28 cellular contexts compared by ENCODE assay signal in genomic region chr2:28497206-28497605, GRCh38.
"Had no signal": no experiment of that assay in that cellular context is flagged by ENCODE, and none has a peak within 500 bp of the region (broad histone marks: within the 10 kb centered on the region; RNA-seq: fewer than 3 reads in every experiment).

No MANE protein-coding gene starts in this region.

- H3K4me3 ChIP-seq: colonic mucosa, esophagus squamous epithelium, gastrocnemius medialis, heart right ventricle, left lung, lower lobe of right lung, mucosa of descending colon had no signal

- H3K4me3 Mint-ChIP-seq: dendritic cell treated with granulocyte-macrophage colony-stimulating factor and Interleukin-4, amounts not matched to agents 40 ng/mL and 50 ng/mL, for 4 days; effector memory CD8-positive, alpha-beta T cell; endodermal cell; immature natural killer cell; mesothelial cell of epicardium had no signal

- H3K4me1 ChIP-seq: colonic mucosa, esophagus squamous epithelium, gastrocnemius medialis, heart right ventricle, left lung, lower lobe of right lung had no signal

- H3K27me3 Mint-ChIP-seq: effector memory CD8-positive, alpha-beta T cell had no signal

- ATAC-seq: effector memory CD8-positive, alpha-beta T cell; esophagus mucosa; gastrocnemius medialis; heart right ventricle; left cardiac atrium; left lung; left ventricle myocardium superior; lower lobe of right lung; mucosa of descending colon had no signal

- H3K27ac Mint-ChIP-seq: dendritic cell treated with granulocyte-macrophage colony-stimulating factor and Interleukin-4, amounts not matched to agents 40 ng/mL and 50 ng/mL, for 4 days; effector memory CD8-positive, alpha-beta T cell; endodermal cell; mesothelial cell of epicardium had no signal

- H3K4me1 Mint-ChIP-seq: endodermal cell, immature natural killer cell had no signal

- H3K36me3 ChIP-seq: colonic mucosa, esophagus squamous epithelium, gastrocnemius medialis, heart right ventricle, left lung, lower lobe of right lung had no signal

- H3K9me3 ChIP-seq: colonic mucosa, esophagus squamous epithelium, gastrocnemius medialis, heart right ventricle, left lung, lower lobe of right lung, mucosa of descending colon had no signal

- H3K27ac ChIP-seq: colonic mucosa, epithelial cell of prostate, esophagus squamous epithelium, gastrocnemius medialis, heart right ventricle, left lung, lower lobe of right lung had no signal

- DNase-seq: cerebellar nuclear complex; colonic mucosa; cortex of kidney; effector CD8-positive, alpha-beta T cell; effector memory CD8-positive, alpha-beta T cell; endodermal cell; erythroblast; esophagus squamous epithelium; foreskin fibroblast; foreskin melanocyte; gastrocnemius medialis; glutamatergic neuron; head of caudate nucleus; heart right ventricle; hypothalamus; immature natural killer cell; islet precursor cell; kidney; left cardiac atrium; left lung; left ventricle myocardium superior; lower lobe of right lung; mesenchymal stem cell; mucosa of descending colon had no signal

- H3K27me3 ChIP-seq: colonic mucosa, gastrocnemius medialis, heart right ventricle, left lung had no signal

- H3K9me3 Mint-ChIP-seq: dendritic cell treated with granulocyte-macrophage colony-stimulating factor and Interleukin-4, amounts not matched to agents 40 ng/mL and 50 ng/mL, for 4 days; effector memory CD8-positive, alpha-beta T cell; endodermal cell; immature natural killer cell; mesothelial cell of epicardium had no signal

- H3K36me3 Mint-ChIP-seq: immature natural killer cell, mesothelial cell of epicardium had no signal
